ENCODE assay signal across 27 cellular contexts in the genomic region with DNA sequence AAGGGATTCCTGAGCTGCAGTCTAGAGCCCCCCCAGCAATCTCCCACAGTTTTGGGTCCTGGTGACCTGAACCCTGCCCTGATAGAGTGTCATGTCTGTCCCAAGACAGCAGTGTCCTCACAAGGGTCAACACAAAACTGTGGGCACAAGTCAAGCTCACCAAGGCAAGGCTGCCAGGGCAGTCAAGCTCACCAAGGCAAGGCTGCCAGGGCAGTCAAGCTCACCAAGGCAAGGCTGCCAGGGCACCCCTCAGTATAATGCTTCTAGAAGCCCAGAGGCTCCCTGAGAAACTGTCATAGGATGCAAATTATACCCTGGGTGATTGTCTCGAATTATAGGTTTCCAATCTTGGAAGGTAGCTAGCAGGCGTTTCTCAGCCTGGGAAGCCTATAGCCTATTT.
"Had no signal": no experiment of that assay in that cellular context is flagged by ENCODE, and none has a peak within 500 bp of the region (broad histone marks: within the 10 kb centered on the region; RNA-seq: fewer than 3 reads in every experiment).

No MANE protein-coding gene starts in this region.

- H3K27ac ChIP-seq: gastroesophageal sphincter, hepatocyte, neutrophil, pancreas, spleen, testis, VCaP had no signal

- H3K4me2 ChIP-seq: hepatocyte had no signal

- H3K4me3 Mint-ChIP-seq: activated T-cell treated with anti-CD3 and anti-CD28 coated beads, Interleukin-2, amount 50 U/mL, for 24 hours; mesothelial cell of epicardium; naive B cell; nephron progenitor cell; type B pancreatic cell had no signal

- ATAC-seq: activated CD4-positive, CD25-positive, alpha-beta regulatory T cell treated with anti-CD3 and anti-CD28 coated beads, Interleukin-2, amount 50 U/mL, for 24 hours; gastroesophageal sphincter; left cardiac atrium; left ventricle myocardium superior; pancreas; right cardiac atrium had no signal

- H3K36me3 ChIP-seq: neutrophil, pancreas had no signal

- H3K27me3 ChIP-seq: gastroesophageal sphincter, hepatocyte, pancreas, spleen, testis had no signal

- H3K9me3 ChIP-seq: gastroesophageal sphincter, neutrophil, pancreas, spleen, testis had no signal

- H3K4me3 ChIP-seq: gastroesophageal sphincter, hepatocyte, pancreas, spleen, testis had no signal

- H3K79me2 ChIP-seq: hepatocyte had no signal

- H3K27ac Mint-ChIP-seq: mesothelial cell of epicardium, nephron progenitor cell, type B pancreatic cell had no signal

- H3K36me3 Mint-ChIP-seq: type B pancreatic cell had no signal

- H2AFZ ChIP-seq: hepatocyte had no signal

- DNase-seq: activated CD4-positive, alpha-beta T cell treated with anti-CD3 and anti-CD28 coated beads for 48 hours; activated CD4-positive, alpha-beta T cell treated with anti-CD3 and anti-CD28 coated beads, Interleukin-2, amount 50 U/mL, for 48 hours; activated CD8-positive, alpha-beta memory T cell treated with anti-CD3 and anti-CD28 coated beads, Interleukin-2, amount 50 U/mL, for 48 hours; activated gamma-delta T cell; activated naive CD4-positive, alpha-beta T cell treated with anti-CD3 and anti-CD28 coated beads, Interleukin-2, amount 50 U/mL, for 16 hours; activated T-cell treated with anti-CD3 and anti-CD28 coated beads, Interleukin-2, amount 50 U/mL, for 24 hours; amniotic stem cell; caudate nucleus; cortex of kidney; islet precursor cell; left cardiac atrium; left ventricle myocardium superior; naive B cell; nephron progenitor cell; pancreas; right cardiac atrium; spleen; stimulated activated naive CD4-positive, alpha-beta T cell; T-helper 9 cell; testis had no signal

- H3K4me1 ChIP-seq: pancreas had no signal

- H3K9me3 Mint-ChIP-seq: activated T-cell treated with anti-CD3 and anti-CD28 coated beads, Interleukin-2, amount 50 U/mL, for 24 hours; mesothelial cell of epicardium; naive B cell; nephron progenitor cell; type B pancreatic cell had no signal

- H3K27me3 Mint-ChIP-seq: activated T-cell treated with anti-CD3 and anti-CD28 coated beads, Interleukin-2, amount 50 U/mL, for 24 hours; naive B cell; type B pancreatic cell had no signal
